In genomic region chr2:170298861-170299429, GRCh38 we compare ENCODE assay signal across 18 cellular contexts.
"Had no signal": no experiment of that assay in that cellular context is flagged by ENCODE, and none has a peak within 500 bp of the region (broad histone marks: within the 10 kb centered on the region; RNA-seq: fewer than 3 reads in every experiment).

No MANE protein-coding gene starts in this region.

- H3K36me3 ChIP-seq: cardiac muscle cell, left lung, upper lobe of left lung had no signal

- H3K27me3 ChIP-seq: body of pancreas, cardiac muscle cell, left lung, upper lobe of left lung had no signal

- H3K27ac ChIP-seq: body of pancreas, cardiac muscle cell, epithelial cell of prostate, foreskin keratinocyte, left lung, parathyroid adenoma, upper lobe of left lung had no signal

- H2AFZ ChIP-seq: parathyroid adenoma had no signal

- H3K79me2 ChIP-seq: parathyroid adenoma had no signal

- ATAC-seq: activated CD4-positive, alpha-beta T cell treated with anti-CD3 and anti-CD28 coated beads for 36 hours; activated T-cell treated with anti-CD3 and anti-CD28 coated beads, Interleukin-2, amount 50 U/mL, for 72 hours; body of pancreas; foreskin keratinocyte; left lung; right cardiac atrium; stimulated activated naive CD8-positive, alpha-beta T cell treated with anti-CD3 and anti-CD28 coated beads, Interleukin-15, Interleukin-2, amounts not matched to agents 100 U/mL and 50 U/mL, for 24 hours had no signal

- H3K4me1 ChIP-seq: body of pancreas, foreskin keratinocyte, left lung, parathyroid adenoma, upper lobe of left lung had no signal

- H3K9me3 ChIP-seq: body of pancreas, left lung, upper lobe of left lung had no signal

- DNase-seq: activated B cell treated with CpG ODN at 0.5 μM for 24 hours; activated CD4-positive, alpha-beta memory T cell treated with anti-CD3 and anti-CD28 coated beads for 36 hours; activated CD4-positive, alpha-beta T cell treated with anti-CD3 and anti-CD28 coated beads for 36 hours; activated effector memory CD4-positive, alpha-beta T cell treated with Interleukin-2 at 50 U/mL for 16 hours; activated naive CD4-positive, alpha-beta T cell treated with anti-CD3 and anti-CD28 coated beads, Interleukin-2, amount 10 ng/mL, durations not matched to agents 7 days and 5 days; activated T-cell treated with anti-CD3 and anti-CD28 coated beads, Interleukin-2, amount 50 U/mL, for 72 hours; body of pancreas; foreskin keratinocyte; left lung; nephron progenitor cell; right cardiac atrium; stimulated activated CD4-positive, alpha-beta T cell treated with anti-CD3 and anti-CD28 coated beads, Interleukin-4, amount 100 ng/mL, for 4 hours; stimulated activated naive CD8-positive, alpha-beta T cell treated with anti-CD3 and anti-CD28 coated beads, Interleukin-15, Interleukin-2, amounts not matched to agents 100 U/mL and 50 U/mL, for 24 hours; T-helper 1 cell; upper lobe of left lung had no signal

- H3K4me3 ChIP-seq: body of pancreas, cardiac muscle cell, left lung, upper lobe of left lung had no signal

- H3K9ac ChIP-seq: parathyroid adenoma had no signal
